Comparison of ENCODE assay signal across 18 cellular contexts in genomic region chr22:46846832-46847355, GRCh38.
DNase-seq lines count a peak whose midpoint lies in the region; ATAC-seq and TF ChIP-seq lines count a peak whose summit lies in the region.
"Had no signal": no experiment of that assay in that cellular context is flagged by ENCODE, and none has a peak within 500 bp of the region (broad histone marks: within the 10 kb centered on the region; RNA-seq: fewer than 3 reads in every experiment).

No MANE protein-coding gene starts in this region.

- in situ Hi-C loops in astrocyte of the spinal cord (cut with HindIII; ENCODE audit: low sequenced_read_pairs), result no loop called here

- peaks cover 20% of the 10 kb centered on the region for H3K36me3 Mint-ChIP-seq in activated naive CD4-positive, alpha-beta T cell treated with anti-CD3 and anti-CD28 coated beads, Interleukin-2, amount 50 U/mL, for 24 hours
- peaks cover 13% of the 10 kb centered on the region for H3K36me3 Mint-ChIP-seq in activated naive CD4-positive, alpha-beta T cell treated with anti-CD3 and anti-CD28 coated beads for 36 hours (ENCODE audit: low read depth)

- CTCF ChIA-PET in activated naive CD4-positive, alpha-beta T cell treated with anti-CD3 and anti-CD28 coated beads for 36 hours (lab: Charles Lee), result no interaction called here

- intact Hi-C loops in activated naive CD4-positive, alpha-beta T cell treated with anti-CD3 and anti-CD28 coated beads for 36 hours (cut with micrococcal nuclease), result no loop called here

- no peaks in the 10 kb centered on the region for H3K9me3 Mint-ChIP-seq in activated naive CD4-positive, alpha-beta T cell treated with anti-CD3 and anti-CD28 coated beads, Interleukin-2, amount 50 U/mL, for 24 hours
- no peaks in the 10 kb centered on the region for H3K9me3 Mint-ChIP-seq in activated naive CD4-positive, alpha-beta T cell treated with anti-CD3 and anti-CD28 coated beads for 36 hours
- H3K9me3 Mint-ChIP-seq: H9 had no signal

- no peaks in the 10 kb centered on the region for H3K27me3 Mint-ChIP-seq in activated naive CD4-positive, alpha-beta T cell treated with anti-CD3 and anti-CD28 coated beads, Interleukin-2, amount 50 U/mL, for 24 hours
- no peaks in the 10 kb centered on the region for H3K27me3 Mint-ChIP-seq in activated naive CD4-positive, alpha-beta T cell treated with anti-CD3 and anti-CD28 coated beads for 36 hours (ENCODE audit: low read depth)
- H3K27me3 Mint-ChIP-seq: B cell had no signal

- peaks cover 63% of the 10 kb centered on the region for H3K4me1 Mint-ChIP-seq in activated naive CD4-positive, alpha-beta T cell treated with anti-CD3 and anti-CD28 coated beads, Interleukin-2, amount 50 U/mL, for 24 hours
- H3K4me1 Mint-ChIP-seq in activated naive CD4-positive, alpha-beta T cell treated with anti-CD3 and anti-CD28 coated beads for 36 hours (ENCODE audit: low read depth), result peaks cover 10% of the 10 kb centered on the region

- H3K4me3 Mint-ChIP-seq in activated naive CD4-positive, alpha-beta T cell treated with anti-CD3 and anti-CD28 coated beads, Interleukin-2, amount 50 U/mL, for 24 hours, result no peak overlapping the region
- no peak overlapping the region for H3K4me3 Mint-ChIP-seq in activated naive CD4-positive, alpha-beta T cell treated with anti-CD3 and anti-CD28 coated beads for 36 hours
- H3K4me3 Mint-ChIP-seq: B cell, H9 had no signal

- no peak overlapping the region for H3K4me3 ChIP-seq in astrocyte of the spinal cord (ENCODE audit: low read depth, low read length)
- H3K4me3 ChIP-seq: Peyer's patch had no signal

- no peak for TF ChIP-seq CTCF in astrocyte of the spinal cord (IDR thresholded peaks at IDR 0.05; ENCODE audit: low read depth, low read length)

- peak overlapping the region; percentile 15 for H3K27ac Mint-ChIP-seq in activated naive CD4-positive, alpha-beta T cell treated with anti-CD3 and anti-CD28 coated beads, Interleukin-2, amount 50 U/mL, for 24 hours
- no peak overlapping the region for H3K27ac Mint-ChIP-seq in activated naive CD4-positive, alpha-beta T cell treated with anti-CD3 and anti-CD28 coated beads for 36 hours
- H3K27ac Mint-ChIP-seq: B cell had no signal

- ATAC-seq in HG02973 (IDR thresholded peaks at IDR 0.05; ENCODE audit: unreplicated experiment) (no peak), SK-N-SH treated with all-trans-retinoic acid at 6 μM for 48 hours (no peak)

- DNase-seq in activated naive CD4-positive, alpha-beta T cell treated with anti-CD3 and anti-CD28 coated beads for 36 hours, result no peak
- DNase-seq in astrocyte of the spinal cord (ENCODE audit: low read depth, low spot score) (peak; percentile 18), islet precursor cell (peak; percentile 21), HCEC 1CT (no peak)
- DNase-seq: COR-L47; DMS153; GF-D8; H9; MV-4-11; NCI-H1694 treated with DMSO at 0.1 percent for 48 hours; NCI-H510A; NCI-H748 treated with DMSO at 0.1 percent for 48 hours; NK-92 treated with Interleukin-12 subunit alpha and Interleukin-12 subunit beta, amount 100 ng/mL, for 24 hours had no signal

TF ChIP-seq in SK-N-SH treated with all-trans-retinoic acid at 6 μM for 48 hours, 23 proteins besides CTCF, POLR2A, EP300 and RAD21:
- TF ChIP-seq ARNTL (CRISPR knock-in tag; IDR thresholded peaks at IDR 0.05; ENCODE audit: borderline replicate concordance, low read depth), result no peak
- TF ChIP-seq ZFP30 (CRISPR knock-in tag; IDR thresholded peaks at IDR 0.05), result no peak
- TF ChIP-seq CSDC2 (CRISPR knock-in tag; IDR thresholded peaks at IDR 0.05), result no peak
- TF ChIP-seq RARB (CRISPR knock-in tag; IDR thresholded peaks at IDR 0.05), result no peak
- TF ChIP-seq ZNF8 (CRISPR knock-in tag; IDR thresholded peaks at IDR 0.05), result no peak
- no peak for TF ChIP-seq ESRRG (CRISPR knock-in tag; IDR thresholded peaks at IDR 0.05)
- no peak for TF ChIP-seq ZC3H10 (CRISPR knock-in tag; IDR thresholded peaks at IDR 0.05)
- TF ChIP-seq OSR1 (CRISPR knock-in tag; IDR thresholded peaks at IDR 0.05), result no peak
- no peak for TF ChIP-seq ZNF70 (CRISPR knock-in tag; IDR thresholded peaks at IDR 0.05)
- no peak for TF ChIP-seq CREB5 (CRISPR knock-in tag; IDR thresholded peaks at IDR 0.05; ENCODE audit: low read depth)
- TF ChIP-seq SNAI2 (CRISPR knock-in tag; IDR thresholded peaks at IDR 0.05), result no peak

Comparison
In these comparisons a context has a peak if more than half of its experiments do, and no peak if none do; other contexts are left out.
1. DNase-seq: peak in astrocyte of the spinal cord (single experiment) and islet precursor cell (single experiment); none in activated naive CD4-positive, alpha-beta T cell treated with anti-CD3 and anti-CD28 coated beads for 36 hours (single experiment) and HCEC 1CT (single experiment).